11 cellular contexts compared by ENCODE assay signal in the genomic region with DNA sequence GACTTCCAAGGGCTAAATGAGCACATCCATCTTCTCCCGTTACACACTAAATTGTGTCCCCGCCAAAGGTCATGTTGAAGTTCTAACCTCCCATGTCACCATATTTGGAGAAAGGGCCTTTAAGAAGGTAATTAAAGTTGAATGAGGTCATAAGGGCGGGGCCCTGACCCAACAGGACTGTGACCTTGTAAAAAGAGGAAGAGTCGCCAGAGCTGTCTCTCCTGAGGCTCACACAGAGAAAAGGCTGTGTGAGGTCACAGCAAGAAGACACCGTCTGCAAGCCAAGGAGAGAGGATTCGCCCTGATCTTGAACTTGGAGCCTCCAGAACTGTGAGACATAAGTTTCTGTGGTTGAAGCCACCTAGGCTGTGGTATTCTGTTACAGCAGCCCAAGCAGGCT. TPM values are rescaled to one million over a fixed set of nuclear protein-coding genes. Genes with fewer than 3 reads are reported as not detected.
DNase-seq lines count a peak whose midpoint lies in the region; ATAC-seq, FAIRE-seq and TF ChIP-seq lines count a peak whose summit lies in the region.
"Had no signal": no experiment of that assay in that cellular context is flagged by ENCODE, and none has a peak within 500 bp of the region (broad histone marks: within the 10 kb centered on the region; RNA-seq: fewer than 3 reads in every experiment).

No MANE protein-coding gene starts in this region.

- DNase-seq in CD1c-positive myeloid dendritic cell (ENCODE audit: extremely low spot score) (peak; percentile 70), RPMI8226 (peak; percentile 42), K562 (ENCODE audit: extremely low read depth in 1 of 4, low spot score in 3 of 4) (peak in 2 of 4 experiments; percentile 19 to 42), mesothelial cell of epicardium (ENCODE audit: low spot score in 2 of 2, unreplicated experiment in 2 of 2) (no peak), HPDE6-E6E7 (ENCODE audit: extremely low spot score) (no peak), HFFc6 (no peak)
- DNase-seq: activated effector memory CD4-positive, alpha-beta T cell treated with Interleukin-2 at 50 U/mL for 16 hours had no signal

- no peaks in the 10 kb centered on the region for H4K20me1 ChIP-seq in K562 (replicated peaks; ENCODE audit: control insufficient read depth, insufficient read depth, low read length)

- H3K9ac ChIP-seq in K562 (ENCODE audit: insufficient read depth in 1 of 2, low read depth in 2 of 2, low read length in 2 of 2), result no peak overlapping the region

- no peak for TF ChIP-seq RAD21 in K562 (CRISPR knock-in tag; conservative IDR thresholded peaks at IDR 0.05 in 1 of 2, IDR thresholded peaks at IDR 0.05 in 1 of 2)

- H3K4me3 ChIP-seq in K562, result no peak overlapping the region

- H3K4me1 Mint-ChIP-seq in mesothelial cell of epicardium (no peaks in the 10 kb centered on the region), HFFc6 (ENCODE audit: low read depth) (peaks cover 7% of the 10 kb centered on the region; the same call in 1 of the 2 replicates)

- H3K27me3 Mint-ChIP-seq in mesothelial cell of epicardium (ENCODE audit: low read depth) (peaks cover 63% of the 10 kb centered on the region), HFFc6 (ENCODE audit: insufficient read depth) (0 out of 2 replicates have a peak, but pooled peaks cover 2% of the 10 kb centered on the region)

- H3K79me2 ChIP-seq in K562 (ENCODE audit: control insufficient read depth, insufficient read depth, low read length), result no peaks in the 10 kb centered on the region

- ATAC-seq in HG02885 (IDR thresholded peaks at IDR 0.05; ENCODE audit: poor library complexity, unreplicated experiment), result peak; percentile 84
- ATAC-seq in K562, result peak; percentile 90
- ATAC-seq in GM18873 (IDR thresholded peaks at IDR 0.05; ENCODE audit: low FRiP score, unreplicated experiment), result no peak

- H3K4me3 Mint-ChIP-seq in mesothelial cell of epicardium (no peak overlapping the region), HFFc6 (no peak overlapping the region)

- TF ChIP-seq CTCF in K562 (IDR thresholded peaks at IDR 0.05 in 2 of 3, conservative IDR thresholded peaks at IDR 0.05 in 1 of 3; ENCODE audit: insufficient read depth in 2 of 3, low read depth in 1 of 3, low read length in 3 of 3) (no peak), mesothelial cell of epicardium (IDR thresholded peaks at IDR 0.05; ENCODE audit: unreplicated experiment) (no peak), HFFc6 (IDR thresholded peaks at IDR 0.05) (no peak)

- peaks cover 4% of the 10 kb centered on the region for H3K9me3 Mint-ChIP-seq in mesothelial cell of epicardium
- no peaks in the 10 kb centered on the region for H3K9me3 Mint-ChIP-seq in HFFc6

- WGBS in K562 (ENCODE audit: insufficient coverage, low coverage, missing lambda C conversion rate), result 1% methylated on average over 6 of the region's 6 CpGs

- CTCF ChIA-PET in K562 (lab: Yijun Ruan, JAX; ENCODE audit: low intra/inter-chr PET ratio), result no interaction called here

- FAIRE-seq in K562 (lab: Jason Lieb, UNC), result peak; percentile 55
- FAIRE-seq: endometrium, islet of Langerhans had no signal

- peaks cover 8 to 34% of the 10 kb centered on the region in 2 experiments; a peak in 4 of 5 replicates for H3K27me3 ChIP-seq in K562 (ENCODE audit: control insufficient read depth in 2 of 2, insufficient read depth in 2 of 2, low read length in 2 of 2)

- no peak overlapping the region for H3K27ac ChIP-seq in K562 (ENCODE audit: extremely low read depth, low read depth, low read length)

- in situ Hi-C loops in K562 (cut with MboI), result no loop called here

- TF ChIP-seq POLR2A in K562 (conservative IDR thresholded peaks at IDR 0.05), result no peak

- no peaks in the 10 kb centered on the region for H3K9me1 ChIP-seq in K562 (ENCODE audit: control insufficient read depth, insufficient read depth, low read length)

- no peak overlapping the region for H3K27ac Mint-ChIP-seq in mesothelial cell of epicardium
- H3K27ac Mint-ChIP-seq in HFFc6, result no peak overlapping the region

- no peaks in the 10 kb centered on the region for H3K36me3 ChIP-seq in K562 (ENCODE audit: control insufficient read depth, insufficient read depth, low read length)

- POLR2A ChIA-PET in K562 (lab: Yijun Ruan, JAX), result interaction anchor here (0.6 kb wide), 1 partner anchor 530 kb away, joined by 3 read pairs; no protein-coding TSS in a partner anchor

- H3K4me1 ChIP-seq in K562 (replicated peaks in 1 of 2; ENCODE audit: control insufficient read depth in 2 of 2, insufficient read depth in 2 of 2, low read length in 2 of 2), result peaks cover 0 to 10% of the 10 kb centered on the region in 2 experiments; a peak in 2 of 5 replicates

- intact Hi-C loops in K562 (cut with micrococcal nuclease), result no loop called here

- no peaks in the 10 kb centered on the region for H3K36me3 Mint-ChIP-seq in mesothelial cell of epicardium
- peaks cover 6% of the 10 kb centered on the region; the same call in 1 of the 2 replicates for H3K36me3 Mint-ChIP-seq in HFFc6 (ENCODE audit: low read depth)

- peak overlapping the region; percentile 14; the same call in 1 of the 2 replicates for H2AFZ ChIP-seq in K562 (ENCODE audit: low read depth, low read length)

- TF ChIP-seq EP300 in K562 (IDR thresholded peaks at IDR 0.05; ENCODE audit: low read length), result no peak

- H3K4me2 ChIP-seq in K562 (ENCODE audit: insufficient read depth, low read length), result peak overlapping the region; percentile 39; the same call in 1 of the 2 replicates

- no TSS peak for BruUV-seq in K562 (replicated peaks; lab: Mats Ljungman, UMichigan)

- H3K9me3 ChIP-seq in K562 (replicated peaks; ENCODE audit: control insufficient read depth, insufficient read depth, low read depth, low read length), result no peaks in the 10 kb centered on the region

TF ChIP-seq in K562, 482 proteins besides CTCF, POLR2A, EP300 and RAD21 (continues in another document):
- TF ChIP-seq SP2 (IDR thresholded peaks at IDR 0.05; ENCODE audit: extremely low read depth, low read depth, low read length, poor library complexity, severe bottlenecking) (no peak), NCOA1 (IDR thresholded peaks at IDR 0.05; ENCODE audit: low read depth) (peak; percentile 49; the same call in 1 of the 2 replicates)
- TF ChIP-seq, protein P1, sequence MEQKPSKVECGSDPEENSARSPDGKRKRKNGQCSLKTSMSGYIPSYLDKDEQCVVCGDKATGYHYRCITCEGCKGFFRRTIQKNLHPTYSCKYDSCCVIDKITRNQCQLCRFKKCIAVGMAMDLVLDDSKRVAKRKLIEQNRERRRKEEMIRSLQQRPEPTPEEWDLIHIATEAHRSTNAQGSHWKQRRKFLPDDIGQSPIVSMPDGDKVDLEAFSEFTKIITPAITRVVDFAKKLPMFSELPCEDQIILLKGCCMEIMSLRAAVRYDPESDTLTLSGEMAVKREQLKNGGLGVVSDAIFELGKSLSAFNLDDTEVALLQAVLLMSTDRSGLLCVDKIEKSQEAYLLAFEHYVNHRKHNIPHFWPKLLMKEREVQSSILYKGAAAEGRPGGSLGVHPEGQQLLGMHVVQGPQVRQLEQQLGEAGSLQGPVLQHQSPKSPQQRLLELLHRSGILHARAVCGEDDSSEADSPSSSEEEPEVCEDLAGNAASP (IDR thresholded peaks at IDR 0.05), result 0 out of 2 replicates have a peak, but pooled peaks have one; percentile 41

RNA-seq across cellular contexts. Expression of a gene that starts 24.1 kb away (rescaled TPM):
- total RNA-seq in K562 (2011; cell fraction: chromatin; rRNA removed; ENCODE audit: low replicate concordance), result 0.42 TPM in 1 of 2 replicates, not detected in the other
- total RNA-seq in K562 (2011; cell fraction: nucleolus; rRNA removed), result 0.17 and 0.79 TPM in 2 replicates
- total RNA-seq in K562 (2011; cell fraction: nucleoplasm; rRNA removed), result 0.44 and 0.53 TPM in 2 replicates
- total RNA-seq in K562 (2014; rRNA removed) (0.12 and 0.18 TPM in 2 replicates), K562 (2014; rRNA removed; fragmentation: Illumina TruSeq; extraction: Trizol) (0.16 and 0.25 TPM in 2 replicates), K562 (2015; rRNA removed; fragmentation: Illumina TruSeq; extraction: Trizol) (0.36 TPM in 1 of 2 replicates, not detected in the other), K562 (2021) (0.31 and 0.33 TPM in 2 replicates), mesothelial cell of epicardium (0.45 to 0.55 TPM (median 0.45 TPM) in 3 replicates)
- polyA plus RNA-seq in K562 (2011; rRNA removed) (0.14 and 0.45 TPM in 2 replicates), K562 (2014; fragmentation: Illumina TruSeq; extraction: Trizol) (0.07 TPM in 1 of 2 replicates, not detected in the other), K562 (2014; fragmentation: Nextera tagmentation; extraction: Ambion mirVana) (under 1 TPM; 0.08 to 0.38 TPM), K562 (2014; rRNA removed) (0.09 TPM in 1 of 2 replicates, not detected in the other)
- 0.41 and 0.49 TPM in 2 replicates for polyA plus RNA-seq in K562 (2011; cell fraction: cytosol; rRNA removed)
- 0.36 TPM in 1 of 2 replicates, not detected in the other for polyA plus RNA-seq in K562 (2011; cell fraction: nucleus; rRNA removed)
- polyA plus RNA-seq in K562 (2012), result 0.25 and 0.47 TPM in 2 replicates
- polyA minus RNA-seq in K562 (2011; rRNA and poly(A)+ RNA removed), result 0.42 and 0.95 TPM in 2 replicates
- 0.48 TPM in 1 of 2 replicates, not detected in the other for polyA minus RNA-seq in K562 (2011; cell fraction: cytosol; rRNA and poly(A)+ RNA removed)
- polyA minus RNA-seq in K562 (2011; cell fraction: nucleus; rRNA and poly(A)+ RNA removed), result 0.11 and 0.54 TPM in 2 replicates
- 10 to 100 TPM; 13.5 to 46.2 (median 41.9) TPM for total RNA-seq in HFFc6 (2021; fragmentation: NEBNext Ultra II Directional; extraction: Animal tissue kit (Norgen Biotek cat#: 25700))

RNA-seq across cellular contexts. Expression of a gene that starts 48.7 kb away (rescaled TPM):
- total RNA-seq in K562 (2011; cell fraction: chromatin; rRNA removed; ENCODE audit: low replicate concordance), result 30.5 and 48.2 TPM in 2 replicates
- total RNA-seq in K562 (2011; cell fraction: nucleolus; rRNA removed), result 34.2 and 70.4 TPM in 2 replicates
- total RNA-seq in K562 (2011; cell fraction: nucleoplasm; rRNA removed), result 75.8 and 139 TPM in 2 replicates
- total RNA-seq in K562 (2014; rRNA removed) (1,173 and 2,226 TPM in 2 replicates), K562 (2014; rRNA removed; fragmentation: Illumina TruSeq; extraction: Trizol) (959 and 1,048 TPM in 2 replicates), K562 (2015; rRNA removed; fragmentation: Illumina TruSeq; extraction: Trizol) (1,394 and 1,397 TPM in 2 replicates), K562 (2021) (583 and 608 TPM in 2 replicates), mesothelial cell of epicardium (1,288 to 1,313 TPM (median 1,289 TPM) in 3 replicates)
- polyA plus RNA-seq in K562 (2011; rRNA removed) (266 and 531 TPM in 2 replicates), K562 (2014; fragmentation: Illumina TruSeq; extraction: Trizol) (1,329 TPM in 2 replicates), K562 (2014; fragmentation: Nextera tagmentation; extraction: Ambion mirVana) (100 to 1,000 TPM; 382 to 669 TPM), K562 (2014; rRNA removed) (1,359 and 1,607 TPM in 2 replicates)
- polyA plus RNA-seq in K562 (2011; cell fraction: cytosol; rRNA removed), result 433 and 683 TPM in 2 replicates
- polyA plus RNA-seq in K562 (2011; cell fraction: nucleus; rRNA removed), result 284 and 308 TPM in 2 replicates
- 1,629 and 1,914 TPM in 2 replicates for polyA plus RNA-seq in K562 (2012)
- polyA minus RNA-seq in K562 (2011; rRNA and poly(A)+ RNA removed), result 163 and 256 TPM in 2 replicates
- 121 and 183 TPM in 2 replicates for polyA minus RNA-seq in K562 (2011; cell fraction: cytosol; rRNA and poly(A)+ RNA removed)
- 21.8 and 28.5 TPM in 2 replicates for polyA minus RNA-seq in K562 (2011; cell fraction: nucleus; rRNA and poly(A)+ RNA removed)
- total RNA-seq in HFFc6 (2021; fragmentation: NEBNext Ultra II Directional; extraction: Animal tissue kit (Norgen Biotek cat#: 25700)), result 1,000 to 10,000 TPM; 3,909 to 6,151 (median 5,325) TPM

Comparison
In these comparisons a context has a peak if more than half of its experiments do, and no peak if none do; other contexts are left out.
1. DNase-seq: peak in CD1c-positive myeloid dendritic cell (single experiment) and RPMI8226 (single experiment); none in mesothelial cell of epicardium (0 of 2), HPDE6-E6E7 (single experiment) and HFFc6 (single experiment).